ENCODE assay signal across 1 cellular context in genomic region chr1:58898739-58899580, GRCh38.
TF ChIP-seq lines count a peak whose summit lies in the region.

No MANE protein-coding gene starts in this region.

TF ChIP-seq in K562, 482 proteins besides CTCF, POLR2A, EP300 and RAD21 (continued from another document and continues in another):
- TF ChIP-seq CHAMP1 (IDR thresholded peaks at IDR 0.05) (peak; percentile 84), ZNF445 (CRISPR knock-in tag; IDR thresholded peaks at IDR 0.05; ENCODE audit: low read depth) (no peak), NRF1 (conservative IDR thresholded peaks at IDR 0.05 in 1 of 2, IDR thresholded peaks at IDR 0.05 in 1 of 2) (peak; percentile 76 to 77), DACH1 (IDR thresholded peaks at IDR 0.05; ENCODE audit: partially characterized antibody) (peak; percentile 87), GTF2E2 (tag; IDR thresholded peaks at IDR 0.05) (peak; percentile 93), CTBP1 (IDR thresholded peaks at IDR 0.05; ENCODE audit: borderline replicate concordance) (peak; percentile 91), EZH2 (IDR thresholded peaks at IDR 0.05; ENCODE audit: borderline replicate concordance, low read depth, low read length) (no peak), ARID2 (IDR thresholded peaks at IDR 0.05) (no peak), HDAC3 (IDR thresholded peaks at IDR 0.05; ENCODE audit: borderline replicate concordance, partially characterized antibody) (peak; percentile 97), XRCC3 (IDR thresholded peaks at IDR 0.05) (no peak), SAP30 (IDR thresholded peaks at IDR 0.05; ENCODE audit: borderline replicate concordance, insufficient read depth, low read depth, low read length, poor library complexity, severe bottlenecking) (no peak), BCL6 (CRISPR knock-in tag; IDR thresholded peaks at IDR 0.05) (peak; percentile 14; the same call in 1 of the 2 replicates), SRSF7 (optimal IDR thresholded peaks at IDR 0.05; ENCODE audit: low read depth, low read length) (no peak), RBM15 (IDR thresholded peaks at IDR 0.05; ENCODE audit: insufficient read depth, low read length) (no peak), PTBP1 (IDR thresholded peaks at IDR 0.05; ENCODE audit: low read depth, low read length) (peak; percentile 68; the same call in 1 of the 2 replicates), HOXB6 (CRISPR knock-in tag; IDR thresholded peaks at IDR 0.05; ENCODE audit: borderline replicate concordance) (no peak), SOX6 (IDR thresholded peaks at IDR 0.05) (peak; percentile 96), SUPT5H (IDR thresholded peaks at IDR 0.05) (no peak; the same call in 1 of the 2 replicates), POLR2H (tag; IDR thresholded peaks at IDR 0.05; ENCODE audit: low read depth) (peak; percentile 42), MECOM (CRISPR knock-in tag; IDR thresholded peaks at IDR 0.05) (no peak), ZNF217 (CRISPR knock-in tag; IDR thresholded peaks at IDR 0.05) (no peak), CREB3 (tag; conservative IDR thresholded peaks at IDR 0.05; ENCODE audit: low read depth) (0 out of 2 replicates have a peak, but pooled peaks have one; percentile 16), ZNF696 (CRISPR knock-in tag; conservative IDR thresholded peaks at IDR 0.05) (no peak), PHTF2 (CRISPR knock-in tag; IDR thresholded peaks at IDR 0.05) (no peak), TEAD2 (tag; IDR thresholded peaks at IDR 0.05) (peak; percentile 96), POLR3A (IDR thresholded peaks at IDR 0.05; ENCODE audit: borderline replicate concordance, extremely low read depth, insufficient read depth, insufficient read length) (no peak), PRPF4 (IDR thresholded peaks at IDR 0.05; ENCODE audit: insufficient read depth, low read depth, low read length, poor library complexity, severe bottlenecking) (no peak), HDAC1 (IDR thresholded peaks at IDR 0.05) (peak; percentile 8 to 90; a peak in 2 of 4 replicates), ARID1B (IDR thresholded peaks at IDR 0.05) (peak; percentile 99), ZNF75A (CRISPR knock-in tag; IDR thresholded peaks at IDR 0.05) (no peak), ATF7 (IDR thresholded peaks at IDR 0.05) (peak; percentile 90), KDM1A (IDR thresholded peaks at IDR 0.05) (peak; percentile 92 to 97), ZNF707 (CRISPR knock-in tag; conservative IDR thresholded peaks at IDR 0.05) (no peak), ZNF436 (CRISPR knock-in tag; IDR thresholded peaks at IDR 0.05) (no peak), FOSL1 (tag; conservative IDR thresholded peaks at IDR 0.05) (peak; percentile 82), ZNF785 (CRISPR knock-in tag; IDR thresholded peaks at IDR 0.05) (no peak), PREB (CRISPR knock-in tag; IDR thresholded peaks at IDR 0.05) (no peak), ZNF184 (CRISPR knock-in tag; IDR thresholded peaks at IDR 0.05) (no peak), CAMTA2 (CRISPR knock-in tag; conservative IDR thresholded peaks at IDR 0.05) (no peak)
- TF ChIP-seq, protein P1, sequence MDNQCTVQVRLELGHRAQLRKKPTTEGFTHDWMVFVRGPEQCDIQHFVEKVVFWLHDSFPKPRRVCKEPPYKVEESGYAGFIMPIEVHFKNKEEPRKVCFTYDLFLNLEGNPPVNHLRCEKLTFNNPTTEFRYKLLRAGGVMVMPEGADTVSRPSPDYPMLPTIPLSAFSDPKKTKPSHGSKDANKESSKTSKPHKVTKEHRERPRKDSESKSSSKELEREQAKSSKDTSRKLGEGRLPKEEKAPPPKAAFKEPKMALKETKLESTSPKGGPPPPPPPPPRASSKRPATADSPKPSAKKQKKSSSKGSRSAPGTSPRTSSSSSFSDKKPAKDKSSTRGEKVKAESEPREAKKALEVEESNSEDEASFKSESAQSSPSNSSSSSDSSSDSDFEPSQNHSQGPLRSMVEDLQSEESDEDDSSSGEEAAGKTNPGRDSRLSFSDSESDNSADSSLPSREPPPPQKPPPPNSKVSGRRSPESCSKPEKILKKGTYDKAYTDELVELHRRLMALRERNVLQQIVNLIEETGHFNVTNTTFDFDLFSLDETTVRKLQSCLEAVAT (IDR thresholded peaks at IDR 0.05) = peak; percentile 41 to 67; a peak in 1 of 4 replicates
- TF ChIP-seq, protein P2, sequence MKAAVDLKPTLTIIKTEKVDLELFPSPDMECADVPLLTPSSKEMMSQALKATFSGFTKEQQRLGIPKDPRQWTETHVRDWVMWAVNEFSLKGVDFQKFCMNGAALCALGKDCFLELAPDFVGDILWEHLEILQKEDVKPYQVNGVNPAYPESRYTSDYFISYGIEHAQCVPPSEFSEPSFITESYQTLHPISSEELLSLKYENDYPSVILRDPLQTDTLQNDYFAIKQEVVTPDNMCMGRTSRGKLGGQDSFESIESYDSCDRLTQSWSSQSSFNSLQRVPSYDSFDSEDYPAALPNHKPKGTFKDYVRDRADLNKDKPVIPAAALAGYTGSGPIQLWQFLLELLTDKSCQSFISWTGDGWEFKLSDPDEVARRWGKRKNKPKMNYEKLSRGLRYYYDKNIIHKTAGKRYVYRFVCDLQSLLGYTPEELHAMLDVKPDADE (conservative IDR thresholded peaks at IDR 0.05; ENCODE audit: control insufficient read depth, low read depth, low read length) = peak; percentile 90
- TF ChIP-seq, protein P3, sequence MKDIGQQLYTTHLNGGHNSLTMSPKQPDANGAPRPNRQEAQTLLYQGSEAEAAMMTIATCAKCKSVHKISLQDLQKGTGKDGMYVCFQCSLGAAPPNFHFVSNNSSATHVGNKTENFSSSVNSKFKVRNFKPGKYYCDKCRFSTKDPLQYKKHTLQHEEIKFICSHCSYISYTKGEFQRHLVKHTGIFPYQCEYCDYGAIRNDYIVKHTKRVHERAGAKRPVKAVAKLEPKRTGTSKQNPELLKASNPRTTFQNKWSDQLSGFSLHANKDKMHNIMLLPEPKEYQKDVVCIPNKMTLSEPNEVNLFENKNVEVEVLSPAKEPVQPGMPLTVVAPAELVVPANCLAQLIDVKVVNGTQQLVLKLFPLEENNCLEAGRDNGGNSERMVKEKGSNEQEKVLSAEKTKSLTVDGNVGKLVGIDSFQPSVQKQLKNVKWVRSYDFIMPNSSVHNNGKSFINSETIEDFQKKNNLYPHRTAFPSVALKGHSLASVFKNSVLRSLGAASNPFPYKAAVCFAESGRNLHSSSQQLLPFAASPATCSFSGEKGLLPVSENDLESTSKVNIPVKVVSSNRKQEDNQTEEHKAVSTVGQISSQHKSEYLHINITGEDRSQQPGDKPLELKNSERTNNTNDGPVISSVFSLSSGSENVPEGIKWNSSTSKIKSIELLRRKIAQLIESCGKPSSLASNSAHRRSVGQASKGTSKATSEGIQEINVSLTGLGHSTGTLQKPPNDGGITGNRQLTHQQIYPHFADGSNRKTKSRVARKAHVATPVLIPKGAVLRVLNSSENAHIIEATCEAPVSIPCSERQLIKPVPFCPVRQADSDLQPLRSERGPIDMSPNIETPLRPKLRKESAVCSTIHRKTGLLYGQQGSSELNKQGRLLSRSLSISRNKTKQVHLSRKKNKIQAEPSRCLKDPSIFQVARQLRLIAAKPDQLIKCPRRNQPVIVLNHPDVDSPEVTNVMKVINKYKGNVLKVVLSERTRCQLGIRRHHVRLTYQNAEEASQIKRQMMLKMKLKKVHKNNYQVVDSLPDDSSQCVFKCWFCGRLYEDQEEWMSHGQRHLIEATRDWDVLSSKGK (CRISPR knock-in tag; IDR thresholded peaks at IDR 0.05) = no peak
- TF ChIP-seq, protein P4, sequence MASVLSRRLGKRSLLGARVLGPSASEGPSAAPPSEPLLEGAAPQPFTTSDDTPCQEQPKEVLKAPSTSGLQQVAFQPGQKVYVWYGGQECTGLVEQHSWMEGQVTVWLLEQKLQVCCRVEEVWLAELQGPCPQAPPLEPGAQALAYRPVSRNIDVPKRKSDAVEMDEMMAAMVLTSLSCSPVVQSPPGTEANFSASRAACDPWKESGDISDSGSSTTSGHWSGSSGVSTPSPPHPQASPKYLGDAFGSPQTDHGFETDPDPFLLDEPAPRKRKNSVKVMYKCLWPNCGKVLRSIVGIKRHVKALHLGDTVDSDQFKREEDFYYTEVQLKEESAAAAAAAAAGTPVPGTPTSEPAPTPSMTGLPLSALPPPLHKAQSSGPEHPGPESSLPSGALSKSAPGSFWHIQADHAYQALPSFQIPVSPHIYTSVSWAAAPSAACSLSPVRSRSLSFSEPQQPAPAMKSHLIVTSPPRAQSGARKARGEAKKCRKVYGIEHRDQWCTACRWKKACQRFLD (CRISPR knock-in tag; IDR thresholded peaks at IDR 0.05) = peak; percentile 97
- TF ChIP-seq, protein P5, sequence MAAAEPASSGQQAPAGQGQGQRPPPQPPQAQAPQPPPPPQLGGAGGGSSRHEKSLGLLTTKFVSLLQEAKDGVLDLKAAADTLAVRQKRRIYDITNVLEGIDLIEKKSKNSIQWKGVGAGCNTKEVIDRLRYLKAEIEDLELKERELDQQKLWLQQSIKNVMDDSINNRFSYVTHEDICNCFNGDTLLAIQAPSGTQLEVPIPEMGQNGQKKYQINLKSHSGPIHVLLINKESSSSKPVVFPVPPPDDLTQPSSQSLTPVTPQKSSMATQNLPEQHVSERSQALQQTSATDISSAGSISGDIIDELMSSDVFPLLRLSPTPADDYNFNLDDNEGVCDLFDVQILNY (CRISPR knock-in tag; IDR thresholded peaks at IDR 0.05) = no peak
- TF ChIP-seq, protein P6, sequence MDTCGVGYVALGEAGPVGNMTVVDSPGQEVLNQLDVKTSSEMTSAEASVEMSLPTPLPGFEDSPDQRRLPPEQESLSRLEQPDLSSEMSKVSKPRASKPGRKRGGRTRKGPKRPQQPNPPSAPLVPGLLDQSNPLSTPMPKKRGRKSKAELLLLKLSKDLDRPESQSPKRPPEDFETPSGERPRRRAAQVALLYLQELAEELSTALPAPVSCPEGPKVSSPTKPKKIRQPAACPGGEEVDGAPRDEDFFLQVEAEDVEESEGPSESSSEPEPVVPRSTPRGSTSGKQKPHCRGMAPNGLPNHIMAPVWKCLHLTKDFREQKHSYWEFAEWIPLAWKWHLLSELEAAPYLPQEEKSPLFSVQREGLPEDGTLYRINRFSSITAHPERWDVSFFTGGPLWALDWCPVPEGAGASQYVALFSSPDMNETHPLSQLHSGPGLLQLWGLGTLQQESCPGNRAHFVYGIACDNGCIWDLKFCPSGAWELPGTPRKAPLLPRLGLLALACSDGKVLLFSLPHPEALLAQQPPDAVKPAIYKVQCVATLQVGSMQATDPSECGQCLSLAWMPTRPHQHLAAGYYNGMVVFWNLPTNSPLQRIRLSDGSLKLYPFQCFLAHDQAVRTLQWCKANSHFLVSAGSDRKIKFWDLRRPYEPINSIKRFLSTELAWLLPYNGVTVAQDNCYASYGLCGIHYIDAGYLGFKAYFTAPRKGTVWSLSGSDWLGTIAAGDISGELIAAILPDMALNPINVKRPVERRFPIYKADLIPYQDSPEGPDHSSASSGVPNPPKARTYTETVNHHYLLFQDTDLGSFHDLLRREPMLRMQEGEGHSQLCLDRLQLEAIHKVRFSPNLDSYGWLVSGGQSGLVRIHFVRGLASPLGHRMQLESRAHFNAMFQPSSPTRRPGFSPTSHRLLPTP (IDR thresholded peaks at IDR 0.05; ENCODE audit: borderline replicate concordance, extremely low read depth, insufficient read length) = no peak
